Comparison of ENCODE assay signal across 18 cellular contexts in genomic region chr18:76425299-76426101, GRCh38.
A peak's percentile ranks its signal among the peaks of the same experiment; 100 is the strongest.
DNase-seq lines count a peak whose midpoint lies in the region; FAIRE-seq and TF ChIP-seq lines count a peak whose summit lies in the region.
"Had no signal": no experiment of that assay in that cellular context is flagged by ENCODE, and none has a peak within 500 bp of the region (broad histone marks: within the 10 kb centered on the region; RNA-seq: fewer than 3 reads in every experiment).

No MANE protein-coding gene starts in this region.

- CTCF ChIA-PET in Caco-2 (lab: Charles Lee), result no interaction called here

- H3K27ac ChIP-seq in BLaER1 treated with 17β-estradiol and CSF1 and Interleukin-3, amounts not matched to agents 10 nM and 100 nM, result no peak overlapping the region; a peak in 2 of 22 replicates
- H3K27ac ChIP-seq in HUES48 (ENCODE audit: low read depth, low read length) (peak overlapping the region; percentile 57), small intestine (ENCODE audit: low read depth in 1 of 2, low read length in 1 of 2) (no peak overlapping the region)
- H3K27ac ChIP-seq: ascending aorta, coronary artery had no signal

- H3K4me3 ChIP-seq in BLaER1 treated with 17β-estradiol and CSF1 and Interleukin-3, amounts not matched to agents 10 nM and 100 nM, result no peak overlapping the region
- H3K4me3 ChIP-seq in HUES48 (ENCODE audit: low read depth, low read length), result no peak overlapping the region
- H3K4me3 ChIP-seq in Caco-2 (ENCODE audit: low read depth, low read length), result no peak overlapping the region
- H3K4me3 ChIP-seq in small intestine (ENCODE audit: low read depth in 1 of 2, low read length in 2 of 2), result no peak overlapping the region
- H3K4me3 ChIP-seq: ascending aorta, coronary artery had no signal

- BruUV-seq in Caco-2 (replicated peaks; lab: Mats Ljungman, UMichigan), result no TSS peak

- peaks cover 26 to 36% (median 30%) of the 10 kb centered on the region in 10 experiments; a peak in 19 of 20 replicates for H3K4me1 ChIP-seq in BLaER1 treated with 17β-estradiol and CSF1 and Interleukin-3, amounts not matched to agents 10 nM and 100 nM
- peaks cover 20% of the 10 kb centered on the region for H3K4me1 ChIP-seq in HUES48 (ENCODE audit: control insufficient read depth, insufficient read depth, low read length)
- H3K4me1 ChIP-seq in Caco-2, result no peaks in the 10 kb centered on the region
- H3K4me1 ChIP-seq in small intestine (ENCODE audit: control insufficient read depth in 2 of 2, insufficient read depth in 1 of 2, low read depth in 1 of 2, low read length in 1 of 2), result peaks cover 0 to 2% of the 10 kb centered on the region in 2 donors

- H3K36me3 Mint-ChIP-seq in endothelial cell (ENCODE audit: low read depth, unreplicated experiment) (peaks cover 4% of the 10 kb centered on the region), mesothelial cell of epicardium (peaks cover 4% of the 10 kb centered on the region), Caco-2 (ENCODE audit: insufficient read depth, unreplicated experiment) (peaks cover 7% of the 10 kb centered on the region)

- 76 to 87% (median 83%) methylated on average over 18 of the region's 18 CpGs for WGBS in small intestine, 3 donors

- H3K27me3 ChIP-seq in BLaER1 treated with 17β-estradiol and CSF1 and Interleukin-3, amounts not matched to agents 10 nM and 100 nM, result no peaks in the 10 kb centered on the region
- no peaks in the 10 kb centered on the region for H3K27me3 ChIP-seq in HUES48 (ENCODE audit: control insufficient read depth, insufficient read depth, low read length)
- no peaks in the 10 kb centered on the region for H3K27me3 ChIP-seq in Caco-2 (replicated peaks; ENCODE audit: control insufficient read depth, insufficient read depth, low read length)
- no peaks in the 10 kb centered on the region for H3K27me3 ChIP-seq in small intestine (ENCODE audit: control insufficient read depth in 2 of 2, insufficient read depth in 2 of 2, low read length in 2 of 2)
- H3K27me3 ChIP-seq: ascending aorta had no signal

- no peak for DNase-seq in endothelial cell (ENCODE audit: low spot score)
- DNase-seq in mesothelial cell of epicardium (ENCODE audit: low spot score in 2 of 2, unreplicated experiment in 2 of 2), result no peak
- no peak for DNase-seq in stimulated activated CD4-positive, alpha-beta T cell treated with anti-CD3 and anti-CD28 coated beads, Interleukin-15, amount 100 ng/mL, for 24 hours
- no peak for DNase-seq in Caco-2
- no peak for DNase-seq in GF-D8 (lab: John Stamatoyannopoulos, UW)
- no peak for DNase-seq in small intestine
- DNase-seq: activated CD8-positive, alpha-beta T cell treated with anti-CD3 and anti-CD28 coated beads, Interleukin-2, amount 10 ng/mL, durations not matched to agents 7 days and 5 days; activated gamma-delta T cell; erythroblast; hypothalamus; left ventricle myocardium superior; NCI-H187; NCI-H510A treated with DMSO at 0.1 percent for 48 hours; OCI-M1 had no signal

- TF ChIP-seq CTCF in endothelial cell (IDR thresholded peaks at IDR 0.05; ENCODE audit: unreplicated experiment) (no peak), mesothelial cell of epicardium (IDR thresholded peaks at IDR 0.05; ENCODE audit: unreplicated experiment) (no peak), Caco-2 (IDR thresholded peaks at IDR 0.05; ENCODE audit: insufficient read depth in 1 of 2, low read depth in 1 of 2, low read length in 1 of 2, severe bottlenecking in 1 of 2, unreplicated experiment in 1 of 2) (no peak)

- H3K9ac ChIP-seq in BLaER1 treated with 17β-estradiol and CSF1 and Interleukin-3, amounts not matched to agents 10 nM and 100 nM, result peak overlapping the region in 1 of 11 experiments; percentile 1; a peak in 1 of 22 replicates
- no peak overlapping the region for H3K9ac ChIP-seq in HUES48 (ENCODE audit: low read depth, low read length)

- H3K36me3 ChIP-seq in BLaER1 treated with 17β-estradiol and CSF1 and Interleukin-3, amounts not matched to agents 10 nM and 100 nM, result peaks cover 1 to 50% (median 18%) of the 10 kb centered on the region in 11 experiments; a peak in 18 of 22 replicates
- H3K36me3 ChIP-seq in HUES48 (ENCODE audit: control insufficient read depth, insufficient read depth, low read length) (no peaks in the 10 kb centered on the region), Caco-2 (ENCODE audit: control insufficient read depth, insufficient read depth, low read length) (no peaks in the 10 kb centered on the region), small intestine (ENCODE audit: control insufficient read depth in 2 of 2, insufficient read depth in 2 of 2, low read length in 2 of 2) (no peaks in the 10 kb centered on the region)
- H3K36me3 ChIP-seq: ascending aorta had no signal

- H3K4me2 ChIP-seq in BLaER1 treated with 17β-estradiol and CSF1 and Interleukin-3, amounts not matched to agents 10 nM and 100 nM, result peak overlapping the region in 6 of 11 experiments; percentile 4 to 35 (median 10); a peak in 9 of 22 replicates

- H4K20me1 ChIP-seq in BLaER1 treated with 17β-estradiol and CSF1 and Interleukin-3, amounts not matched to agents 10 nM and 100 nM, result peaks cover 83 to 99% (median 95%) of the 10 kb centered on the region in 11 experiments

- POLR2A ChIA-PET in Caco-2 (lab: Charles Lee), result no interaction called here

- FAIRE-seq in small intestine (lab: Jason Lieb, UNC), result no peak

- intact Hi-C loops in Caco-2 (cut with micrococcal nuclease; ENCODE audit: unreplicated experiment), result loop anchor here (1.0 kb wide), 1 partner anchor 26 kb away; no protein-coding TSS in a partner anchor

- no peaks in the 10 kb centered on the region for H3K9me3 ChIP-seq in BLaER1 treated with 17β-estradiol and CSF1 and Interleukin-3, amounts not matched to agents 10 nM and 100 nM (replicated peaks in 1 of 11)
- H3K9me3 ChIP-seq in HUES48 (ENCODE audit: control insufficient read depth, insufficient read depth, low read length), result no peaks in the 10 kb centered on the region
- no peaks in the 10 kb centered on the region for H3K9me3 ChIP-seq in Caco-2
- H3K9me3 ChIP-seq in small intestine (ENCODE audit: control insufficient read depth, low read depth), result no peaks in the 10 kb centered on the region
- H3K9me3 ChIP-seq: ascending aorta had no signal

- no peak overlapping the region for H3K4me3 Mint-ChIP-seq in endothelial cell (ENCODE audit: unreplicated experiment)
- H3K4me3 Mint-ChIP-seq in mesothelial cell of epicardium, result no peak overlapping the region
- H3K4me3 Mint-ChIP-seq in Caco-2 (ENCODE audit: unreplicated experiment), result no peak overlapping the region
- H3K4me3 Mint-ChIP-seq: activated CD8-positive, alpha-beta T cell treated with anti-CD3 and anti-CD28 coated beads, Interleukin-2, amount 10 ng/mL, durations not matched to agents 7 days and 5 days had no signal

- H3K27me3 Mint-ChIP-seq in endothelial cell (ENCODE audit: unreplicated experiment) (peaks cover 1% of the 10 kb centered on the region), mesothelial cell of epicardium (ENCODE audit: low read depth) (no peaks in the 10 kb centered on the region), Caco-2 (ENCODE audit: insufficient read depth, unreplicated experiment) (no peaks in the 10 kb centered on the region)

- H3K27ac Mint-ChIP-seq in endothelial cell (ENCODE audit: unreplicated experiment), result peak overlapping the region; percentile 5
- peak overlapping the region; percentile 70 for H3K27ac Mint-ChIP-seq in mesothelial cell of epicardium
- no peak overlapping the region for H3K27ac Mint-ChIP-seq in Caco-2 (ENCODE audit: unreplicated experiment)
- H3K27ac Mint-ChIP-seq: activated CD8-positive, alpha-beta T cell treated with anti-CD3 and anti-CD28 coated beads, Interleukin-2, amount 10 ng/mL, durations not matched to agents 7 days and 5 days had no signal

- H3K4me1 Mint-ChIP-seq in endothelial cell (ENCODE audit: unreplicated experiment) (peaks cover 14% of the 10 kb centered on the region), mesothelial cell of epicardium (peaks cover 42% of the 10 kb centered on the region), Caco-2 (ENCODE audit: low read depth, unreplicated experiment) (no peaks in the 10 kb centered on the region)

- H3K9me3 Mint-ChIP-seq in endothelial cell (ENCODE audit: unreplicated experiment), result no peaks in the 10 kb centered on the region
- H3K9me3 Mint-ChIP-seq in mesothelial cell of epicardium, result no peaks in the 10 kb centered on the region
- H3K9me3 Mint-ChIP-seq in Caco-2 (ENCODE audit: unreplicated experiment), result no peaks in the 10 kb centered on the region
